ENCODE assay signal across 25 cellular contexts in the genomic region with DNA sequence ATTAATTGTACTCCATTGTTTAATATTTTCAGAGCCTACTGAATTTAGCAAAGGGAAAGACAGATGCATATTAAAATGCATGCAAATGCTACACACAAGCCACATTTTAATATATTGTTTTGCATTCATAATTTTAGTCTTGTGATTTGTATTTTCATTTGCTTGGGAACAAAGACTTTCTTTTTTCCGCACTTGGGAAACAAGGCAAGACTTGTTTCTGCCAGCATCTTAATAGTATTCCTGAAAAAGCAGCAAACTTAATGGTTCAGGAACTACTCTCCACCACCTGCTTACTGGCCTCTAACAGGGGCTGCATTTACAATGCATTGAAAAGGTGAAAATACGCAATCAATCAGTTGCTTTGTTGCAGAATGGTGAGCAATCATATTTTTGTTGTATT.
DNase-seq lines count a peak whose midpoint lies in the region; TF ChIP-seq lines count a peak whose summit lies in the region.
"Had no signal": no experiment of that assay in that cellular context is flagged by ENCODE, and none has a peak within 500 bp of the region (broad histone marks: within the 10 kb centered on the region; RNA-seq: fewer than 3 reads in every experiment).

No MANE protein-coding gene starts in this region.

- BruUV-seq in mammary epithelial cell (replicated peaks; lab: Mats Ljungman, UMichigan): no TSS peak
- no TSS peak for BruUV-seq in Caco-2 (replicated peaks; lab: Mats Ljungman, UMichigan)

- peak overlapping the region; percentile 43 for H3K4me2 ChIP-seq in mammary epithelial cell (ENCODE audit: insufficient read depth, low read depth, low read length)

- no peak for TF ChIP-seq POLR2A in breast epithelium (IDR thresholded peaks at IDR 0.05)
- TF ChIP-seq POLR2A in tibial nerve (IDR thresholded peaks at IDR 0.05): no peak

- peaks cover 19% of the 10 kb centered on the region for H3K4me1 ChIP-seq in mammary epithelial cell (ENCODE audit: insufficient read depth, low read length)
- H3K4me1 ChIP-seq in breast epithelium: no peaks in the 10 kb centered on the region
- H3K4me1 ChIP-seq in adipocyte (ENCODE audit: control insufficient read depth, insufficient read depth, low read length): peaks cover 22% of the 10 kb centered on the region
- peaks cover 0 to 22% (median 2%) of the 10 kb centered on the region in 4 donors for H3K4me1 ChIP-seq in tibial nerve
- no peaks in the 10 kb centered on the region for H3K4me1 ChIP-seq in Caco-2

- intact Hi-C loops in mammary epithelial cell (cut with micrococcal nuclease) (loop anchor here (5.0 kb wide), 1 partner anchor 108 kb away; no protein-coding TSS in a partner anchor), breast epithelium (cut with DNase I; ENCODE audit: low total_unique reads) (no loop called here), dorsolateral prefrontal cortex (cut with DNase I) (loop anchor here in 1 of 2 donors (5.0 kb wide), 1 partner anchor 142 kb away; a partner anchor contains a TSS), Caco-2 (cut with micrococcal nuclease; ENCODE audit: unreplicated experiment) (no loop called here)

- DNase-seq in mammary epithelial cell: no peak
- DNase-seq in breast epithelium (ENCODE audit: low spot score in 2 of 2): no peak
- no peak for DNase-seq in adipocyte (ENCODE audit: low read depth)
- peak; percentile 18 for DNase-seq in medulla oblongata (ENCODE audit: extremely low spot score)
- DNase-seq in tibial nerve (ENCODE audit: low spot score in 2 of 2): no peak
- DNase-seq in dorsolateral prefrontal cortex: no peak
- no peak for DNase-seq in Caco-2
- no peak for DNase-seq in T-helper 9 cell
- DNase-seq: activated CD4-positive, CD25-positive, alpha-beta regulatory T cell treated with anti-CD3 and anti-CD28 coated beads, Interleukin-2, amount 50 U/mL, for 72 hours; activated CD8-positive, alpha-beta T cell treated with anti-CD3 and anti-CD28 coated beads for 36 hours; activated naive CD4-positive, alpha-beta T cell treated with anti-CD3 and anti-CD28 coated beads for 36 hours; GDM1; glutamatergic neuron; naive thymus-derived CD8-positive, alpha-beta T cell; NCI-H146; NCI-H2107; NCI-H82; occipital lobe; RPMI8226; stimulated activated naive CD4-positive, alpha-beta T cell treated with Interleukin-2 at 50 U/mL for 16 hours had no signal

- TF ChIP-seq CTCF in mammary epithelial cell (conservative IDR thresholded peaks at IDR 0.05 in 1 of 2, IDR thresholded peaks at IDR 0.05 in 1 of 2; ENCODE audit: extremely low read depth in 1 of 2, insufficient read depth in 1 of 2, low read depth in 1 of 2, low read length in 2 of 2): no peak
- no peak for TF ChIP-seq CTCF in breast epithelium (IDR thresholded peaks at IDR 0.05)
- no peak for TF ChIP-seq CTCF in tibial nerve (IDR thresholded peaks at IDR 0.05)
- no peak for TF ChIP-seq CTCF in dorsolateral prefrontal cortex (IDR thresholded peaks at IDR 0.05 in 54 of 56, conservative IDR thresholded peaks at IDR 0.05 in 2 of 56; ENCODE audit: low read depth in 1 of 56, partially characterized antibody in 56 of 56)
- TF ChIP-seq CTCF in Caco-2 (IDR thresholded peaks at IDR 0.05; ENCODE audit: insufficient read depth in 1 of 2, low read depth in 1 of 2, low read length in 1 of 2, severe bottlenecking in 1 of 2, unreplicated experiment in 1 of 2): no peak

- WGBS in mammary epithelial cell (ENCODE audit: low coverage, missing lambda C conversion rate): 49% methylated on average over 2 of the region's 2 CpGs
- WGBS in tibial nerve, 2 donors: 42 to 43% methylated on average over 2 of the region's 2 CpGs

- no peak overlapping the region for H3K27ac Mint-ChIP-seq in Caco-2 (ENCODE audit: unreplicated experiment)
- H3K27ac Mint-ChIP-seq: activated CD8-positive, alpha-beta T cell treated with anti-CD3 and anti-CD28 coated beads for 36 hours; activated naive CD4-positive, alpha-beta T cell treated with anti-CD3 and anti-CD28 coated beads for 36 hours; CD14-positive monocyte; T-helper 1 cell treated with Interleukin-12 subunit alpha and Interleukin-12 subunit beta and Interleukin-4 antibody, amounts not matched to agents 30 μg/mL and 1 μg/mL, for 36 hours had no signal

- TF ChIP-seq EP300 in tibial nerve (IDR thresholded peaks at IDR 0.05): peak in 1 of 2 donors; percentile 16

- no peaks in the 10 kb centered on the region for H3K36me3 Mint-ChIP-seq in Caco-2 (ENCODE audit: insufficient read depth, unreplicated experiment)
- H3K36me3 Mint-ChIP-seq: brain, CD14-positive monocyte had no signal

- in situ Hi-C loops in mammary epithelial cell (cut with MboI; ENCODE audit: low sequenced_read_pairs in 2 of 2): no loop called here

- H3K4me3 ChIP-seq in mammary epithelial cell (replicated peaks in 1 of 3; ENCODE audit: insufficient read depth in 1 of 3, low read depth in 2 of 3, low read length in 3 of 3) (no peak overlapping the region), breast epithelium (no peak overlapping the region), adipocyte (ENCODE audit: low read length) (peak overlapping the region; percentile 22), tibial nerve (no peak overlapping the region), dorsolateral prefrontal cortex (no peak overlapping the region), Caco-2 (ENCODE audit: low read depth, low read length) (no peak overlapping the region)
- H3K4me3 ChIP-seq: SK-N-MC had no signal

- no peak overlapping the region for H3K27ac ChIP-seq in mammary epithelial cell (ENCODE audit: insufficient read depth, low read depth, low read length)
- H3K27ac ChIP-seq in breast epithelium: peak overlapping the region in 1 of 2 donors; percentile 78
- H3K27ac ChIP-seq in tibial nerve: peak overlapping the region; percentile 52 to 89 (median 74)
- H3K27ac ChIP-seq in dorsolateral prefrontal cortex: peak overlapping the region in 9 of 59 donors; percentile 13 to 61 (median 27)
- H3K27ac ChIP-seq: 22Rv1, SK-N-MC had no signal

- H4K20me1 ChIP-seq in mammary epithelial cell (ENCODE audit: insufficient read depth, low read length): no peaks in the 10 kb centered on the region

- POLR2A ChIA-PET in Caco-2 (lab: Charles Lee): no interaction called here

- no peaks in the 10 kb centered on the region for H3K9me3 Mint-ChIP-seq in Caco-2 (ENCODE audit: unreplicated experiment)
- H3K9me3 Mint-ChIP-seq: activated naive CD4-positive, alpha-beta T cell treated with anti-CD3 and anti-CD28 coated beads for 36 hours had no signal

- H3K9ac ChIP-seq in mammary epithelial cell (ENCODE audit: insufficient read depth, low read length) (no peak overlapping the region), adipocyte (ENCODE audit: low read length) (peak overlapping the region; percentile 5)

- CTCF ChIA-PET in mammary epithelial cell (lab: Charles Lee; ENCODE audit: low non-redundant PET): no interaction called here
- CTCF ChIA-PET in Caco-2 (lab: Charles Lee): no interaction called here

- no peaks in the 10 kb centered on the region for H3K4me1 Mint-ChIP-seq in Caco-2 (ENCODE audit: low read depth, unreplicated experiment)
- H3K4me1 Mint-ChIP-seq: CD14-positive monocyte had no signal

- H2AFZ ChIP-seq in mammary epithelial cell (ENCODE audit: low read depth, low read length): no peak overlapping the region

- no peaks in the 10 kb centered on the region for H3K27me3 Mint-ChIP-seq in Caco-2 (ENCODE audit: insufficient read depth, unreplicated experiment)
- H3K27me3 Mint-ChIP-seq: activated CD8-positive, alpha-beta T cell treated with anti-CD3 and anti-CD28 coated beads for 36 hours; brain; naive thymus-derived CD8-positive, alpha-beta T cell had no signal

- H3K4me3 Mint-ChIP-seq in Caco-2 (ENCODE audit: unreplicated experiment): no peak overlapping the region
- H3K4me3 Mint-ChIP-seq: activated CD8-positive, alpha-beta T cell treated with anti-CD3 and anti-CD28 coated beads for 36 hours; activated naive CD4-positive, alpha-beta T cell treated with anti-CD3 and anti-CD28 coated beads for 36 hours; CD14-positive monocyte; naive thymus-derived CD8-positive, alpha-beta T cell; T-helper 1 cell treated with Interleukin-12 subunit alpha and Interleukin-12 subunit beta and Interleukin-4 antibody, amounts not matched to agents 30 μg/mL and 1 μg/mL, for 36 hours had no signal

- no peaks in the 10 kb centered on the region for H3K79me2 ChIP-seq in mammary epithelial cell (ENCODE audit: insufficient read depth, low read length)

- dilution Hi-C loops in mammary epithelial cell (cut with HindIII; ENCODE audit: low sequenced_read_pairs): no loop called here

- H3K9me3 ChIP-seq in mammary epithelial cell (replicated peaks; ENCODE audit: insufficient read depth, low read length) (no peaks in the 10 kb centered on the region), breast epithelium (no peaks in the 10 kb centered on the region), adipocyte (ENCODE audit: control insufficient read depth, low read length) (no peaks in the 10 kb centered on the region), tibial nerve (no peaks in the 10 kb centered on the region), Caco-2 (no peaks in the 10 kb centered on the region)

- H3K27me3 ChIP-seq in mammary epithelial cell (ENCODE audit: insufficient read depth, low read length) (no peaks in the 10 kb centered on the region), breast epithelium (no peaks in the 10 kb centered on the region), adipocyte (replicated peaks; ENCODE audit: control insufficient read depth, insufficient read depth, low read length) (no peaks in the 10 kb centered on the region), tibial nerve (no peaks in the 10 kb centered on the region), dorsolateral prefrontal cortex (no peaks in the 10 kb centered on the region), Caco-2 (replicated peaks; ENCODE audit: control insufficient read depth, insufficient read depth, low read length) (no peaks in the 10 kb centered on the region)

- H3K36me3 ChIP-seq in mammary epithelial cell (ENCODE audit: insufficient read depth, low read length): no peaks in the 10 kb centered on the region
- no peaks in the 10 kb centered on the region for H3K36me3 ChIP-seq in breast epithelium
- H3K36me3 ChIP-seq in adipocyte (ENCODE audit: control insufficient read depth, insufficient read depth, low read length, severe bottlenecking): no peaks in the 10 kb centered on the region
- H3K36me3 ChIP-seq in tibial nerve: no peaks in the 10 kb centered on the region
- no peaks in the 10 kb centered on the region for H3K36me3 ChIP-seq in Caco-2 (ENCODE audit: control insufficient read depth, insufficient read depth, low read length)
